ENCODE assay signal across 25 cellular contexts in genomic region chr16:68883685-68884084, GRCh38. TPM values are rescaled to one million over a fixed set of nuclear protein-coding genes. Genes with fewer than 3 reads are reported as not detected.
DNase-seq lines count a peak whose midpoint lies in the region; ATAC-seq, FAIRE-seq and TF ChIP-seq lines count a peak whose summit lies in the region.
"Had no signal": no experiment of that assay in that cellular context is flagged by ENCODE, and none has a peak within 500 bp of the region (broad histone marks: within the 10 kb centered on the region; RNA-seq: fewer than 3 reads in every experiment).

No MANE protein-coding gene starts in this region.

- H3K4me1 Mint-ChIP-seq in nephron = peaks cover 21% of the 10 kb centered on the region
- no peaks in the 10 kb centered on the region for H3K4me1 Mint-ChIP-seq in activated CD4-positive, alpha-beta memory T cell treated with anti-CD3 and anti-CD28 coated beads, Interleukin-2, amount 10 ng/mL, durations not matched to agents 7 days and 5 days
- H3K4me1 Mint-ChIP-seq: CD4-positive, alpha-beta memory T cell; CD8-positive, alpha-beta memory T cell had no signal

- no peak for DNase-seq in A549 (ENCODE audit: low read depth in 1 of 2, low spot score in 1 of 2)
- no peak for DNase-seq in activated CD4-positive, alpha-beta memory T cell treated with anti-CD3 and anti-CD28 coated beads, Interleukin-2, amount 10 ng/mL, durations not matched to agents 7 days and 5 days
- DNase-seq in activated effector memory CD4-positive, alpha-beta T cell treated with Interleukin-2 at 50 U/mL for 16 hours = no peak
- DNase-seq: ACHN; BE2C; C1 segment of cervical spinal cord; CD4-positive, alpha-beta memory T cell; CD4-positive, CD25-positive, alpha-beta regulatory T cell; CD8-positive, alpha-beta memory T cell; COR-L47; DMS 273 treated with DMSO at 0.1 percent for 48 hours; DMS153; DMS53; DMS79; DND-41; EL; GDM1 had no signal

- H3K27me3 Mint-ChIP-seq in nephron (ENCODE audit: low read depth) = no peaks in the 10 kb centered on the region
- H3K27me3 Mint-ChIP-seq in activated CD4-positive, alpha-beta memory T cell treated with anti-CD3 and anti-CD28 coated beads, Interleukin-2, amount 10 ng/mL, durations not matched to agents 7 days and 5 days = no peaks in the 10 kb centered on the region
- H3K27me3 Mint-ChIP-seq: CD4-positive, alpha-beta memory T cell; CD4-positive, CD25-positive, alpha-beta regulatory T cell; CD8-positive, alpha-beta memory T cell had no signal

- CTCF ChIA-PET in A549 (lab: Yijun Ruan, JAX) = no interaction called here
- CTCF ChIA-PET in activated CD4-positive, alpha-beta memory T cell treated with anti-CD3 and anti-CD28 coated beads, Interleukin-2, amount 10 ng/mL, durations not matched to agents 7 days and 5 days (lab: Charles Lee) = no interaction called here

- no peaks in the 10 kb centered on the region for H3K9me3 ChIP-seq in A549
- H3K9me3 ChIP-seq: BE2C, BLaER1 had no signal

- POLR2A ChIA-PET in A549 (lab: Yijun Ruan, JAX) = no interaction called here
- POLR2A ChIA-PET in activated CD4-positive, alpha-beta memory T cell treated with anti-CD3 and anti-CD28 coated beads, Interleukin-2, amount 10 ng/mL, durations not matched to agents 7 days and 5 days (lab: Charles Lee) = no interaction called here

- peaks cover 2% of the 10 kb centered on the region; the same call in 1 of the 3 replicates for H3K4me1 ChIP-seq in A549
- H3K4me1 ChIP-seq: BE2C, BLaER1 had no signal

- H3K36me3 Mint-ChIP-seq in nephron (ENCODE audit: low read depth) = peaks cover 15% of the 10 kb centered on the region
- peaks cover 9% of the 10 kb centered on the region for H3K36me3 Mint-ChIP-seq in activated CD4-positive, alpha-beta memory T cell treated with anti-CD3 and anti-CD28 coated beads, Interleukin-2, amount 10 ng/mL, durations not matched to agents 7 days and 5 days (ENCODE audit: low read depth)

- H3K9me3 Mint-ChIP-seq in nephron = no peaks in the 10 kb centered on the region
- H3K9me3 Mint-ChIP-seq in activated CD4-positive, alpha-beta memory T cell treated with anti-CD3 and anti-CD28 coated beads, Interleukin-2, amount 10 ng/mL, durations not matched to agents 7 days and 5 days = no peaks in the 10 kb centered on the region
- H3K9me3 Mint-ChIP-seq: CD14-positive monocyte; CD4-positive, alpha-beta memory T cell; CD4-positive, CD25-positive, alpha-beta regulatory T cell; CD8-positive, alpha-beta memory T cell had no signal

- ATAC-seq in A549 (no peak), GM19328 (IDR thresholded peaks at IDR 0.05; ENCODE audit: unreplicated experiment) (no peak)
- ATAC-seq: GM12878 had no signal

- no peak for TF ChIP-seq POLR2A in A549 (IDR thresholded peaks at IDR 0.05; ENCODE audit: low read length)

- no peak overlapping the region for H3K4me3 ChIP-seq in A549
- H3K4me3 ChIP-seq: BLaER1, GM12878 had no signal

- peak overlapping the region in 2 of 3 experiments; percentile 37 to 86 for H3K27ac Mint-ChIP-seq in nephron
- H3K27ac Mint-ChIP-seq in activated CD4-positive, alpha-beta memory T cell treated with anti-CD3 and anti-CD28 coated beads, Interleukin-2, amount 10 ng/mL, durations not matched to agents 7 days and 5 days = no peak overlapping the region
- H3K27ac Mint-ChIP-seq: CD4-positive, alpha-beta memory T cell; CD8-positive, alpha-beta memory T cell had no signal

- no peak overlapping the region for H3K4me2 ChIP-seq in A549
- H3K4me2 ChIP-seq: BLaER1 had no signal

- peak; percentile 13 for FAIRE-seq in A549 (lab: Jason Lieb, UNC)
- FAIRE-seq: GM12878, GM12892, GM18507 had no signal

- no peak for TF ChIP-seq CTCF in A549 (IDR thresholded peaks at IDR 0.05)
- no peak for TF ChIP-seq CTCF in VCaP (conservative IDR thresholded peaks at IDR 0.05)
- TF ChIP-seq CTCF in nephron (IDR thresholded peaks at IDR 0.05; ENCODE audit: unreplicated experiment in 3 of 3) = no peak

- H3K4me3 Mint-ChIP-seq in nephron = no peak overlapping the region
- no peak overlapping the region for H3K4me3 Mint-ChIP-seq in activated CD4-positive, alpha-beta memory T cell treated with anti-CD3 and anti-CD28 coated beads, Interleukin-2, amount 10 ng/mL, durations not matched to agents 7 days and 5 days
- H3K4me3 Mint-ChIP-seq: CD14-positive monocyte; CD4-positive, alpha-beta memory T cell; CD4-positive, CD25-positive, alpha-beta regulatory T cell; CD8-positive, alpha-beta memory T cell had no signal

- no peak for TF ChIP-seq RAD21 in A549 (conservative IDR thresholded peaks at IDR 0.05 in 1 of 2, IDR thresholded peaks at IDR 0.05 in 1 of 2)

- WGBS in A549 (ENCODE audit: missing lambda C conversion rate) = 94% methylated on average over 6 of the region's 6 CpGs

- H3K27ac ChIP-seq in A549 (no peak overlapping the region), VCaP (peak overlapping the region; percentile 73; the same call in 1 of the 2 replicates)
- H3K27ac ChIP-seq: BLaER1 had no signal

- no peak for TF ChIP-seq EP300 in A549 (IDR thresholded peaks at IDR 0.05)

TF ChIP-seq in A549, 52 proteins besides CTCF, POLR2A, EP300 and RAD21:
- TF ChIP-seq, protein P1, sequence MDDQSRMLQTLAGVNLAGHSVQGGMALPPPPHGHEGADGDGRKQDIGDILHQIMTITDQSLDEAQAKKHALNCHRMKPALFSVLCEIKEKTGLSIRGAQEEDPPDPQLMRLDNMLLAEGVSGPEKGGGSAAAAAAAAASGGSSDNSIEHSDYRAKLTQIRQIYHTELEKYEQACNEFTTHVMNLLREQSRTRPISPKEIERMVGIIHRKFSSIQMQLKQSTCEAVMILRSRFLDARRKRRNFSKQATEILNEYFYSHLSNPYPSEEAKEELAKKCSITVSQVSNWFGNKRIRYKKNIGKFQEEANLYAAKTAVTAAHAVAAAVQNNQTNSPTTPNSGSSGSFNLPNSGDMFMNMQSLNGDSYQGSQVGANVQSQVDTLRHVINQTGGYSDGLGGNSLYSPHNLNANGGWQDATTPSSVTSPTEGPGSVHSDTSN (IDR thresholded peaks at IDR 0.05) = no peak
- TF ChIP-seq SMC3 (IDR thresholded peaks at IDR 0.05) (no peak), JUN (IDR thresholded peaks at IDR 0.05) (no peak), HOXA7 (CRISPR knock-in tag; IDR thresholded peaks at IDR 0.05) (no peak), USF2 (IDR thresholded peaks at IDR 0.05) (no peak), MAFK (IDR thresholded peaks at IDR 0.05; ENCODE audit: partially characterized antibody) (no peak), FOXS1 (CRISPR knock-in tag; IDR thresholded peaks at IDR 0.05) (no peak), ZNF302 (CRISPR knock-in tag; IDR thresholded peaks at IDR 0.05) (no peak), EHMT2 (IDR thresholded peaks at IDR 0.05; ENCODE audit: low read depth) (no peak), SREBF2 (IDR thresholded peaks at IDR 0.05) (no peak), FOSL2 (IDR thresholded peaks at IDR 0.05) (no peak), FOSL2 (CRISPR knock-in tag; IDR thresholded peaks at IDR 0.05) (no peak), TP53 (CRISPR knock-in tag; IDR thresholded peaks at IDR 0.05) (no peak), CBX8 (IDR thresholded peaks at IDR 0.05) (no peak), RNF2 (IDR thresholded peaks at IDR 0.05; ENCODE audit: borderline replicate concordance, low read depth) (no peak), MYC (IDR thresholded peaks at IDR 0.05; ENCODE audit: borderline replicate concordance, low read length) (no peak)
TF ChIP-seq in A549: peak in this region for 0.

RNA-seq across cellular contexts. Expression of gene TANGO6, which starts 40.4 kb away (rescaled TPM):
- 19.5 and 30.2 TPM in 2 replicates for polyA plus RNA-seq in A549 (2011; rRNA removed)
- 6.8 and 8.8 TPM in 2 replicates for polyA plus RNA-seq in A549 (2012; cell fraction: cytosol; rRNA removed)
- polyA plus RNA-seq in A549 (2012; cell fraction: nucleus; rRNA removed) = 9.4 and 12.5 TPM in 2 replicates
- 8.1 to 9.2 TPM (median 8.8 TPM) in 3 replicates for polyA plus RNA-seq in A549 (2017; fragmentation: RNase III; extraction: RNeasy Plus Mini Kit Qiagen cat#74134 plus additional on column Dnase treatment)
- 139 and 144 TPM in 2 replicates for polyA minus RNA-seq in A549 (2011; rRNA and poly(A)+ RNA removed)
- total RNA-seq in activated CD4-positive, alpha-beta memory T cell treated with anti-CD3 and anti-CD28 coated beads, Interleukin-2, amount 10 ng/mL, durations not matched to agents 7 days and 5 days = 10 to 100 TPM; 20.7 to 22.3 TPM
